In the genomic region with DNA sequence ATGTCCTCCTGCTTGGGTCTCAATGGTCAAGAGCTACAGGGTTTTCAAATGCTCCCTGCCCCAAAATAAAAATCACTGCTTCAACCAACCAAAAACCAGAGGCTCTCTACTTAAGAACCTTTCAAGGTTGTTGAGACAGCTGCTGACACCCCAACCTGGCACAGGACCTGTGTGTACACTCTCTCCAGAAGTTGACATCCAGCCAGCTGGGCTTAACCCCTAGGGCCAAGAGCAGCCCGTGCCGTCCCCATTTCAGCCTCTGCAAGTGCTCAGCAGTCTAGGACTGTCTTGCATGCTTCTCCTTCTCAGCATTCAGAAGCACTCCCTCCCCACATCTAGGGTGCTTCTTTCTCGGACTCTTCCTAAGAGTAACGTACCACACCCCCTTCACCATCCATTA, we compare ENCODE assay signal across 12 cellular contexts.
"Had no signal": no experiment of that assay in that cellular context is flagged by ENCODE, and none has a peak within 500 bp of the region (broad histone marks: within the 10 kb centered on the region; RNA-seq: fewer than 3 reads in every experiment).

No MANE protein-coding gene starts in this region.

- H3K4me1 ChIP-seq: breast epithelium had no signal

- H3K9me3 ChIP-seq: breast epithelium had no signal

- ATAC-seq: esophagus mucosa, left cardiac atrium had no signal

- DNase-seq: activated CD4-positive, alpha-beta T cell treated with anti-CD3 and anti-CD28 coated beads, Interleukin-2, amount 50 U/mL, for 1 hour; activated CD4-positive, CD25-positive, alpha-beta regulatory T cell; activated effector memory CD4-positive, alpha-beta T cell treated with Interleukin-2 at 50 U/mL for 16 hours; activated T-cell treated with anti-CD3 and anti-CD28 coated beads, Interleukin-2, amount 50 U/mL, for 1 hour; anterior cingulate cortex; left cardiac atrium; mesenchymal stem cell; stimulated activated CD4-positive, alpha-beta T cell treated with anti-CD3 and anti-CD28 coated beads, Interleukin-15, amount 100 ng/mL, for 24 hours; stimulated activated CD4-positive, alpha-beta T cell treated with anti-CD3 and anti-CD28 coated beads, Interleukin-4, amount 100 ng/mL, for 4 hours; T-helper 2 cell had no signal

- H3K4me3 ChIP-seq: breast epithelium had no signal

- H3K27ac ChIP-seq: breast epithelium had no signal

- H3K27me3 ChIP-seq: breast epithelium had no signal
